In the genomic region with DNA sequence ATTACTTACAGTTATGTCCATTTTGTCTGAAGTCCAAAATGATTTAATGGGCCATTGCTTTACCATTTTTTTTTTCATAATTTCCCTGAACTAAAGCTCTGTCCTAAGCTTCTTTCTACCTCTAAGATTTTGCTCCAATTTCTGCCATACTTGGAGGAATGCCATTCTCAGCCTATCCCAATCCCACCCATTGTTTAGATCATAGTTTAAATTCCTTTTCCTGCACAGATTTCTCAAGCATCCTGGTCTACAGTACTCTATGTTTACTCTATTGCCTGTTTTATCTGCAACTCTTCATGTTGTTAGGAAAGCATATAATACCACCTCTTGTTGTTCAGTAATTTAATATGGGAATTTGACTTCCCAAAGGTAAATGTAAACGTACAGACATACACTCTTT, we compare ENCODE assay signal across 15 cellular contexts.
"Had no signal": no experiment of that assay in that cellular context is flagged by ENCODE, and none has a peak within 500 bp of the region (broad histone marks: within the 10 kb centered on the region; RNA-seq: fewer than 3 reads in every experiment).

No MANE protein-coding gene starts in this region.

- H3K27me3 ChIP-seq: brain microvascular endothelial cell, upper lobe of right lung had no signal

- ATAC-seq: activated naive CD4-positive, alpha-beta T cell treated with anti-CD3 and anti-CD28 coated beads, Interleukin-2, amount 50 U/mL, for 72 hours; activated T-cell treated with anti-CD3 and anti-CD28 coated beads, Interleukin-2, amount 50 U/mL, for 72 hours; left colon; naive thymus-derived CD4-positive, alpha-beta T cell; stimulated activated naive CD8-positive, alpha-beta T cell treated with anti-CD3 and anti-CD28 coated beads, Interleukin-15, Interleukin-2, amounts not matched to agents 100 U/mL and 50 U/mL, for 24 hours; upper lobe of right lung had no signal

- H3K4me3 ChIP-seq: lung, upper lobe of right lung had no signal

- H3K27ac ChIP-seq: brain microvascular endothelial cell, upper lobe of right lung had no signal

- H3K36me3 ChIP-seq: brain microvascular endothelial cell, upper lobe of right lung had no signal

- DNase-seq: activated CD4-positive, alpha-beta T cell treated with anti-CD3 and anti-CD28 coated beads, Interleukin-2, amount 10 ng/mL, durations not matched to agents 7 days and 5 days; activated CD8-positive, alpha-beta memory T cell treated with anti-CD3 and anti-CD28 coated beads, Interleukin-2, amount 50 U/mL, for 48 hours; activated gamma-delta T cell; activated T-cell treated with anti-CD3 and anti-CD28 coated beads, Interleukin-2, amount 50 U/mL, for 72 hours; brain microvascular endothelial cell; effector memory CD4-positive, alpha-beta T cell; left colon; naive thymus-derived CD4-positive, alpha-beta T cell; nucleus accumbens; right cardiac atrium; stimulated activated naive CD8-positive, alpha-beta T cell treated with anti-CD3 and anti-CD28 coated beads, Interleukin-15, Interleukin-2, amounts not matched to agents 100 U/mL and 50 U/mL, for 24 hours; SW 1271; upper lobe of right lung had no signal

- H3K4me1 ChIP-seq: upper lobe of right lung had no signal

- H3K9me3 ChIP-seq: upper lobe of right lung had no signal
